Comparison of ENCODE assay signal across 8 cellular contexts in genomic region chr2:162123806-162124758, GRCh38. TPM values are rescaled to one million over a fixed set of nuclear protein-coding genes. Genes with fewer than 3 reads are reported as not detected.
DNase-seq lines count a peak whose midpoint lies in the region; ATAC-seq, FAIRE-seq and TF ChIP-seq lines count a peak whose summit lies in the region.

No MANE protein-coding gene starts in this region.

- no peaks in the 10 kb centered on the region for H3K79me2 ChIP-seq in OCI-LY1 (ENCODE audit: insufficient read depth, low read length)

- peaks cover 23% of the 10 kb centered on the region for H3K4me1 Mint-ChIP-seq in dendritic cell treated with granulocyte-macrophage colony-stimulating factor and Interleukin-4, amounts not matched to agents 40 ng/mL and 50 ng/mL, for 4 days (ENCODE audit: low read depth)

- no peaks in the 10 kb centered on the region for H3K27me3 ChIP-seq in OCI-LY1 (ENCODE audit: insufficient read depth, low read length)

- FAIRE-seq in A549 (lab: Jason Lieb, UNC), result no peak

- H3K4me3 Mint-ChIP-seq in dendritic cell treated with granulocyte-macrophage colony-stimulating factor and Interleukin-4, amounts not matched to agents 40 ng/mL and 50 ng/mL, for 4 days, result no peak overlapping the region

- no peaks in the 10 kb centered on the region for H3K36me3 ChIP-seq in OCI-LY1 (ENCODE audit: insufficient read depth, low read length)

- 16% methylated on average over 8 of the region's 9 CpGs for WGBS in A549 (ENCODE audit: missing lambda C conversion rate)

- H4K20me1 ChIP-seq in OCI-LY1 (ENCODE audit: insufficient read depth, low read length), result no peaks in the 10 kb centered on the region

- no peaks in the 10 kb centered on the region for H3K36me3 Mint-ChIP-seq in dendritic cell treated with granulocyte-macrophage colony-stimulating factor and Interleukin-4, amounts not matched to agents 40 ng/mL and 50 ng/mL, for 4 days (ENCODE audit: low read depth)

- H3K9me3 ChIP-seq in A549 (no peaks in the 10 kb centered on the region), OCI-LY1 (ENCODE audit: low read length) (no peaks in the 10 kb centered on the region)

- H3K4me2 ChIP-seq in A549, result no peak overlapping the region
- H3K4me2 ChIP-seq in OCI-LY1 (ENCODE audit: low read length), result no peak overlapping the region

- POLR2A ChIA-PET in A549 (lab: Yijun Ruan, JAX), result no interaction called here

- peak; percentile 70 for TF ChIP-seq CTCF in A549 (IDR thresholded peaks at IDR 0.05)
- peak; percentile 49 for TF ChIP-seq CTCF in GM12873 (IDR thresholded peaks at IDR 0.05; ENCODE audit: insufficient read depth, low read depth, low read length, missing control alignments)
- peak; percentile 70 for TF ChIP-seq CTCF in OCI-LY1 (IDR thresholded peaks at IDR 0.05; ENCODE audit: low read length)

- peak; percentile 72 to 76 for TF ChIP-seq RAD21 in A549 (conservative IDR thresholded peaks at IDR 0.05 in 1 of 2, IDR thresholded peaks at IDR 0.05 in 1 of 2)

- peak overlapping the region; percentile 57 for H3K27ac Mint-ChIP-seq in dendritic cell treated with granulocyte-macrophage colony-stimulating factor and Interleukin-4, amounts not matched to agents 40 ng/mL and 50 ng/mL, for 4 days

- CTCF ChIA-PET in A549 (lab: Yijun Ruan, JAX), result interaction anchor here (0.8 to 1.7 kb wide), 14 partner anchors 10 to 537 kb away, joined by 3 to 16 read pairs (median 4); no protein-coding TSS in a partner anchor

- ATAC-seq in A549, result peak; percentile 67 to 78; a peak in 3 of 6 replicates
- ATAC-seq in GM21447 (IDR thresholded peaks at IDR 0.05; ENCODE audit: unreplicated experiment), result no peak
- no peak for ATAC-seq in GM19023 (IDR thresholded peaks at IDR 0.05; ENCODE audit: unreplicated experiment)

- no peaks in the 10 kb centered on the region for H3K9me3 Mint-ChIP-seq in dendritic cell treated with granulocyte-macrophage colony-stimulating factor and Interleukin-4, amounts not matched to agents 40 ng/mL and 50 ng/mL, for 4 days

- intact Hi-C loops in dendritic cell treated with granulocyte-macrophage colony-stimulating factor and Interleukin-4, amounts not matched to agents 40 ng/mL and 50 ng/mL, for 4 days (cut with micrococcal nuclease), result loop anchor here (1.0 to 10.0 kb wide), 4 partner anchors 117 to 689 kb away; no protein-coding TSS in a partner anchor

- H3F3A ChIP-seq in OCI-LY1 (ENCODE audit: insufficient read depth, low read length), result no peaks in the 10 kb centered on the region

- H2AFZ ChIP-seq in OCI-LY1 (ENCODE audit: low read length), result no peak overlapping the region

- H3K27ac ChIP-seq in A549 (no peak overlapping the region), OCI-LY1 (ENCODE audit: low read depth, low read length, poor library complexity, severe bottlenecking) (no peak overlapping the region)

- H3K4me3 ChIP-seq in A549 (no peak overlapping the region), OCI-LY1 (ENCODE audit: low read depth, low read length, poor library complexity, severe bottlenecking) (no peak overlapping the region)

- no peaks in the 10 kb centered on the region for H3K27me3 Mint-ChIP-seq in dendritic cell treated with granulocyte-macrophage colony-stimulating factor and Interleukin-4, amounts not matched to agents 40 ng/mL and 50 ng/mL, for 4 days

- no peak for TF ChIP-seq POLR2A in A549 (IDR thresholded peaks at IDR 0.05; ENCODE audit: low read length)

- no peaks in the 10 kb centered on the region for H3K9me2 ChIP-seq in OCI-LY1 (ENCODE audit: low read depth, low read length)

- peak; percentile 35 to 51 for DNase-seq in A549 (ENCODE audit: low read depth in 1 of 2, low spot score in 1 of 2)
- DNase-seq in HT1080 (ENCODE audit: low read depth), result peak; percentile 32
- DNase-seq in medulla oblongata (ENCODE audit: extremely low spot score), result peak; percentile 87

- no peak for TF ChIP-seq EP300 in A549 (IDR thresholded peaks at IDR 0.05)

- H3K4me1 ChIP-seq in A549 (no peaks in the 10 kb centered on the region), OCI-LY1 (ENCODE audit: insufficient read depth, low read length, severe bottlenecking) (peaks cover 8% of the 10 kb centered on the region)

- no peak overlapping the region for H3K9ac ChIP-seq in OCI-LY1 (ENCODE audit: low read length)

TF ChIP-seq in A549, 52 proteins besides CTCF, POLR2A, EP300 and RAD21:
- peak; percentile 68 for TF ChIP-seq SMC3 (IDR thresholded peaks at IDR 0.05)
- no peak for TF ChIP-seq CHD4 (IDR thresholded peaks at IDR 0.05; ENCODE audit: borderline replicate concordance)

RNA-seq across cellular contexts. Expression of gene GCG, which starts 28.0 kb away (rescaled TPM):
- polyA plus RNA-seq in A549 (2011; rRNA removed), result not detected in 2 replicates
- not detected in 2 replicates for polyA plus RNA-seq in A549 (2012; cell fraction: cytosol; rRNA removed)
- not detected in 2 replicates for polyA plus RNA-seq in A549 (2012; cell fraction: nucleus; rRNA removed)
- polyA plus RNA-seq in A549 (2017; fragmentation: RNase III; extraction: RNeasy Plus Mini Kit Qiagen cat#74134 plus additional on column Dnase treatment), result not detected in 3 replicates
- polyA minus RNA-seq in A549 (2011; rRNA and poly(A)+ RNA removed), result not detected in 2 replicates
- total RNA-seq in HT1080 (2014; rRNA removed; shearing (Covaris generic)), result 0.16 TPM in 1 of 2 replicates, not detected in the other
- polyA plus RNA-seq in HT1080 (2015; cell fraction: cytosol; rRNA removed), result not detected in 2 replicates
- polyA plus RNA-seq in HT1080 (2015; cell fraction: nucleus; rRNA removed), result not detected in 2 replicates

RNA-seq across cellular contexts. Expression of gene DPP4, which starts 50.1 kb away (rescaled TPM):
- 0.17 and 0.37 TPM in 2 replicates for polyA plus RNA-seq in A549 (2011; rRNA removed)
- 0.03 TPM in 2 replicates for polyA plus RNA-seq in A549 (2012; cell fraction: cytosol; rRNA removed)
- polyA plus RNA-seq in A549 (2012; cell fraction: nucleus; rRNA removed), result 0.09 and 0.11 TPM in 2 replicates
- polyA plus RNA-seq in A549 (2017; fragmentation: RNase III; extraction: RNeasy Plus Mini Kit Qiagen cat#74134 plus additional on column Dnase treatment), result 0.21 to 0.31 TPM (median 0.27 TPM) in 3 replicates
- polyA minus RNA-seq in A549 (2011; rRNA and poly(A)+ RNA removed), result 0.29 and 0.58 TPM in 2 replicates
- total RNA-seq in HT1080 (2014; rRNA removed; shearing (Covaris generic)), result not detected in 2 replicates
- polyA plus RNA-seq in HT1080 (2015; cell fraction: cytosol; rRNA removed), result not detected in 2 replicates
- polyA plus RNA-seq in HT1080 (2015; cell fraction: nucleus; rRNA removed), result not detected in 2 replicates

Comparison
In these comparisons a context has a peak if more than half of its experiments do, and no peak if none do; other contexts are left out.
1. ATAC-seq: peak in A549 (2 of 2); none in GM21447 (single experiment) and GM19023 (single experiment).
2. DNase-seq: peak in every context shown above with its lines; median percentile 87 in medulla oblongata; 43 in A549; 32 in HT1080.
3. Peak in every context shown above with its lines, with median percentiles within 50 percentile points of each other: CTCF ChIP-seq.